ENCODE assay signal across 1 cellular context in genomic region chr5:151098185-151098813, GRCh38.
TF ChIP-seq lines count a peak whose summit lies in the region.

No MANE protein-coding gene starts in this region.

TF ChIP-seq in GM12878, 131 proteins besides CTCF, POLR2A, EP300 and RAD21 (continued from another document and continues in another):
- TF ChIP-seq BCL3 (IDR thresholded peaks at IDR 0.05; ENCODE audit: borderline replicate concordance, insufficient read depth, low read depth, low read length, poor library complexity, severe bottlenecking) (no peak), USF1 (IDR thresholded peaks at IDR 0.05; ENCODE audit: borderline replicate concordance, extremely low read length, insufficient read depth, low read depth, low read length) (no peak), ZBTB40 (IDR thresholded peaks at IDR 0.05; ENCODE audit: borderline replicate concordance) (peak; percentile 31; the same call in 1 of the 2 replicates), IRF5 (IDR thresholded peaks at IDR 0.05; ENCODE audit: borderline replicate concordance) (no peak), CREM (IDR thresholded peaks at IDR 0.05; ENCODE audit: low read depth) (peak; percentile 64; the same call in 1 of the 2 replicates), ATF3 (IDR thresholded peaks at IDR 0.05; ENCODE audit: borderline replicate concordance, extremely low read depth, low read depth, low read length) (no peak), MAX (IDR thresholded peaks at IDR 0.05; ENCODE audit: low read depth, low read length) (no peak), ZSCAN29 (IDR thresholded peaks at IDR 0.05) (no peak), ZNF274 (IDR thresholded peaks at IDR 0.05; ENCODE audit: insufficient read depth, insufficient read length) (no peak), NFXL1 (IDR thresholded peaks at IDR 0.05; ENCODE audit: borderline replicate concordance) (no peak), NKRF (conservative IDR thresholded peaks at IDR 0.05) (no peak), MEF2B (IDR thresholded peaks at IDR 0.05; ENCODE audit: partially characterized antibody, poor library complexity, severe bottlenecking) (peak; percentile 16), CHD2 (IDR thresholded peaks at IDR 0.05; ENCODE audit: borderline replicate concordance, low read depth, low read length) (peak; percentile 59; the same call in 1 of the 2 replicates), PBX3 (IDR thresholded peaks at IDR 0.05; ENCODE audit: insufficient replicate concordance, low read depth, low read length) (peak; percentile 5), SUPT20H (IDR thresholded peaks at IDR 0.05; ENCODE audit: borderline replicate concordance, control insufficient read depth, low read depth, low read length) (no peak), MTA3 (IDR thresholded peaks at IDR 0.05; ENCODE audit: borderline replicate concordance, low read length) (peak; percentile 66; the same call in 1 of the 2 replicates), BHLHE40 (IDR thresholded peaks at IDR 0.05; ENCODE audit: borderline replicate concordance in 1 of 2, low read depth in 2 of 2, low read length in 1 of 2) (peak; percentile 54 to 62; a peak in 3 of 4 replicates), IRF4 (IDR thresholded peaks at IDR 0.05; ENCODE audit: low read depth, low read length) (peak; percentile 76), SPI1 (IDR thresholded peaks at IDR 0.05; ENCODE audit: borderline replicate concordance, insufficient read depth, low read depth, low read length) (peak; percentile 70), ELK1 (IDR thresholded peaks at IDR 0.05; ENCODE audit: low read depth, low read length) (no peak), MYB (IDR thresholded peaks at IDR 0.05; ENCODE audit: borderline replicate concordance, low read depth, low read length) (peak; percentile 67), ASH2L (IDR thresholded peaks at IDR 0.05; ENCODE audit: borderline replicate concordance, low read depth) (no peak), CHD1 (IDR thresholded peaks at IDR 0.05; ENCODE audit: low read depth, low read length) (no peak), RBBP5 (conservative IDR thresholded peaks at IDR 0.05) (no peak), POLR2AphosphoS5 (IDR thresholded peaks at IDR 0.05; ENCODE audit: low read length) (peak; percentile 24; the same call in 1 of the 2 replicates), JUNB (IDR thresholded peaks at IDR 0.05) (peak; percentile 70), ZBTB4 (CRISPR knock-in tag; IDR thresholded peaks at IDR 0.05) (no peak), SKIL (IDR thresholded peaks at IDR 0.05; ENCODE audit: low read depth, poor library complexity, severe bottlenecking) (peak; percentile 59), SUZ12 (IDR thresholded peaks at IDR 0.05; ENCODE audit: unreplicated experiment) (no peak), FOXK2 (IDR thresholded peaks at IDR 0.05) (no peak), TCF3 (IDR thresholded peaks at IDR 0.05; ENCODE audit: borderline replicate concordance, insufficient read depth, low read depth, low read length) (0 out of 2 replicates have a peak, but pooled peaks have one; percentile 11), MXI1 (IDR thresholded peaks at IDR 0.05; ENCODE audit: low read depth, low read length) (peak; percentile 55), RAD51 (IDR thresholded peaks at IDR 0.05) (no peak), WRNIP1 (IDR thresholded peaks at IDR 0.05; ENCODE audit: borderline replicate concordance, low read depth, low read length) (no peak), USF2 (IDR thresholded peaks at IDR 0.05; ENCODE audit: borderline replicate concordance, low read depth, low read length) (no peak), ZBED1 (IDR thresholded peaks at IDR 0.05; ENCODE audit: borderline replicate concordance) (no peak; the same call in 1 of the 2 replicates), EED (IDR thresholded peaks at IDR 0.05; ENCODE audit: low read depth) (peak; percentile 80), SIN3A (IDR thresholded peaks at IDR 0.05; ENCODE audit: low read depth, low read length) (peak; percentile 34; the same call in 1 of the 2 replicates), POLR2AphosphoS2 (IDR thresholded peaks at IDR 0.05; ENCODE audit: low read depth, low read length) (no peak; the same call in 1 of the 2 replicates), PAX5 (IDR thresholded peaks at IDR 0.05; ENCODE audit: borderline replicate concordance, low read depth, low read length) (no peak)
